Comparison of ENCODE assay signal across 2 cellular contexts in genomic region chr9:21682376-21682775, GRCh38.
TF ChIP-seq lines count a peak whose summit lies in the region.

No MANE protein-coding gene starts in this region.

TF ChIP-seq in HCT116, 20 proteins besides CTCF, POLR2A, EP300 and RAD21:
- no peak for TF ChIP-seq ELF1 (IDR thresholded peaks at IDR 0.05; ENCODE audit: borderline replicate concordance, low read depth)
- no peak for TF ChIP-seq ATF3 (IDR thresholded peaks at IDR 0.05)
- no peak for TF ChIP-seq FOSL1 (IDR thresholded peaks at IDR 0.05; ENCODE audit: low read depth)
- no peak for TF ChIP-seq ZFX (IDR thresholded peaks at IDR 0.05)
- no peak for TF ChIP-seq YY1 (IDR thresholded peaks at IDR 0.05; ENCODE audit: extremely low read depth, insufficient replicate concordance, low read depth, low read length)
- no peak for TF ChIP-seq TCF7L2 (IDR thresholded peaks at IDR 0.05; ENCODE audit: borderline replicate concordance, extremely low read depth, insufficient read depth, insufficient read length)
- no peak for TF ChIP-seq ZBTB33 (IDR thresholded peaks at IDR 0.05; ENCODE audit: extremely low read depth, insufficient replicate concordance, low read length)
- TF ChIP-seq POLR2AphosphoS5 (IDR thresholded peaks at IDR 0.05; ENCODE audit: low read depth, low read length) = no peak
- no peak for TF ChIP-seq MAX (IDR thresholded peaks at IDR 0.05)
- TF ChIP-seq CEBPB (IDR thresholded peaks at IDR 0.05; ENCODE audit: low read depth) = no peak
- TF ChIP-seq CBX3 (IDR thresholded peaks at IDR 0.05; ENCODE audit: low read depth) = no peak
- TF ChIP-seq SRF (IDR thresholded peaks at IDR 0.05; ENCODE audit: low read depth) = no peak
- no peak for TF ChIP-seq EZH2 (IDR thresholded peaks at IDR 0.05)
- no peak for TF ChIP-seq JUND (IDR thresholded peaks at IDR 0.05)
- TF ChIP-seq ZNF274 (IDR thresholded peaks at IDR 0.05; ENCODE audit: low read depth, low read length) = no peak
- TF ChIP-seq EZH2phosphoT487 (IDR thresholded peaks at IDR 0.05; ENCODE audit: borderline replicate concordance) = no peak

TF ChIP-seq in endothelial cell of umbilical vein, 7 proteins besides CTCF, POLR2A, EP300 and RAD21:
- TF ChIP-seq MYC (IDR thresholded peaks at IDR 0.05; ENCODE audit: low read depth, low read length) (no peak), FOS (IDR thresholded peaks at IDR 0.05; ENCODE audit: borderline replicate concordance, insufficient read depth, low read length) (no peak), EZH2 (IDR thresholded peaks at IDR 0.05; ENCODE audit: borderline replicate concordance, low read depth, low read length, severe bottlenecking) (no peak), JUN (IDR thresholded peaks at IDR 0.05; ENCODE audit: borderline replicate concordance, insufficient read depth, insufficient read length, low read depth) (no peak), GATA2 (IDR thresholded peaks at IDR 0.05; ENCODE audit: insufficient read depth, insufficient read length, low read depth, low read length) (no peak), POLR2AphosphoS5 (IDR thresholded peaks at IDR 0.05; ENCODE audit: insufficient read depth, low read depth, low read length) (no peak)
